In genomic region chr18:42576141-42576540, GRCh38 we compare ENCODE assay signal across 11 cellular contexts.
DNase-seq lines count a peak whose midpoint lies in the region; ATAC-seq lines count a peak whose summit lies in the region.
"Had no signal": no experiment of that assay in that cellular context is flagged by ENCODE, and none has a peak within 500 bp of the region (broad histone marks: within the 10 kb centered on the region; RNA-seq: fewer than 3 reads in every experiment).

No MANE protein-coding gene starts in this region.

- DNase-seq in NCI-H1105 treated with DMSO at 0.1 percent for 48 hours (lab: John Stamatoyannopoulos, UW) (peak; percentile 27), NCI-H1105 (lab: John Stamatoyannopoulos, UW) (no peak), NCI-H446 (lab: John Stamatoyannopoulos, UW) (peak; percentile 82 to 87), cerebellar cortex (ENCODE audit: low spot score) (peak; percentile 12)
- no peak for DNase-seq in stimulated activated naive CD4-positive, alpha-beta T cell (lab: John Stamatoyannopoulos, UW)
- DNase-seq: CD4-positive, alpha-beta memory T cell; DMS79 treated with DMSO at 0.1 percent for 48 hours; GF-D8; H9 had no signal

- ATAC-seq in GM18858 (IDR thresholded peaks at IDR 0.05; ENCODE audit: unreplicated experiment) = no peak
- ATAC-seq in HG03280 (IDR thresholded peaks at IDR 0.05; ENCODE audit: unreplicated experiment) = no peak

Comparison
In these comparisons a context has a peak if more than half of its experiments do, and no peak if none do; other contexts are left out.
1. DNase-seq: peak in NCI-H1105 treated with DMSO at 0.1 percent for 48 hours (single experiment), NCI-H446 (2 of 2) and cerebellar cortex (single experiment); none in NCI-H1105 (single experiment) and stimulated activated naive CD4-positive, alpha-beta T cell (0 of 6).